ENCODE assay signal across 8 cellular contexts in the genomic region with DNA sequence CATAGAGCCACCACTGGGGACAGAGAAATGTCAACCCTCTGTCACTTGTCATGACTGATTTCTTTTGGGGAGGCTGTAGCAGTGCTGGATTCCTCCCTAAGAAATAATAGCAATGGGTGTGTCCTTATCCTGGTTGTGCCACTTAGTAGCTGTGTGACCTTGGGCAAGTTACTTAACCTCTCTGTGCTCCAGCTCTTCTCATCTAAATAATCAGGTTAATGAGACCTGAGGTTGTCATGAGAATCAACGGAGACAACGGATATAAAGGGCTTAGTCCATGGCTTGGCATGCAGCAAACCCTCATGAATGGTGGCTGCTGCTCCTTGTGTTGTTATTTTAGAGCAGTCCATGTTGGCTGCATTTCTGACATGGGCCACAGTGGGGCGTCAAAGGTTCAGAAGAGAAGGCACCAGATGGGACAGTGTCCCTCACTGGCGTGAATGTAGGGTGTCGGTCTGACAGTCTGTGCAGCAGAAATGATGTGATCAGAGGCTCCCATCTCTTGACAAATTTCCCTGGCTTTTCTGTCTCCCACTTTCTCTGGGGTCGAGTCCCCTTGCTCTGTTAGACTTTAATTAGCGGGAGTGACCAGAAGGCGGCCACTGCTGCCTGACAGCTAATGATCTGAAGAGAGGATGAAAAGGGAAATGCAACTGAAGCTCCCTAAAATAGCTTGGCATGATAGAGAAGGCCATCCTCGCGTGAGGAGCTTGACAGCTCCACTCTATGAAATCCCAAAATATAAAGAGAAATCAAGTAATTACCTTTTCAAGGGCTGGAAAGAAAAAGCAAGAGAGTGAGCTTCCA.
A peak's percentile ranks its signal among the peaks of the same experiment; 100 is the strongest.
DNase-seq lines count a peak whose midpoint lies in the region; ATAC-seq and TF ChIP-seq lines count a peak whose summit lies in the region.

No MANE protein-coding gene starts in this region.

- DNase-seq in AG04449 (ENCODE audit: low read depth, low spot score), result no peak
- peak; percentile 20 for DNase-seq in GM10266 (ENCODE audit: extremely low spot score)
- peak; percentile 26 for DNase-seq in H7
- DNase-seq in SKM-1 treated with dmso at 0.1 percent for 144 hours (lab: John Stamatoyannopoulos, UW; ENCODE audit: unreplicated experiment), result peak; percentile 31
- peak; percentile 81 for DNase-seq in mucosa of gallbladder (ENCODE audit: low spot score)
- DNase-seq in activated CD4-positive, CD25-positive, alpha-beta regulatory T cell treated with anti-CD3 and anti-CD28 coated beads, Interleukin-2, amount 50 U/mL, for 72 hours, result no peak

- H3K4me3 ChIP-seq in AG04449 (ENCODE audit: low read depth, low read length), result no peak overlapping the region
- H3K4me3 ChIP-seq in H7 (ENCODE audit: insufficient read depth, low read depth, low read length), result no peak overlapping the region

- peak; percentile 51 for TF ChIP-seq CTCF in AG04449 (IDR thresholded peaks at IDR 0.05; ENCODE audit: insufficient read depth, low read length, missing control alignments)
- peak; percentile 69 for TF ChIP-seq CTCF in GM10266 (IDR thresholded peaks at IDR 0.05; ENCODE audit: control insufficient read depth, insufficient read depth, low read depth, missing control alignments)
- peak; percentile 54; the same call in 1 of the 2 replicates for TF ChIP-seq CTCF in LNCAP (IDR thresholded peaks at IDR 0.05)

- CTCF ChIA-PET in AG04449 (lab: Yijun Ruan, JAX), result interaction anchor here (0.7 to 6.5 kb wide), 12 partner anchors 14 to 1176 kb away, joined by 3 to 62 read pairs (median 4); no protein-coding TSS in a partner anchor

- ATAC-seq in esophagus mucosa, result peak; percentile 87

- H3K27me3 ChIP-seq in H7 (ENCODE audit: control insufficient read depth, insufficient read depth, low read length), result no peaks in the 10 kb centered on the region

- H3K36me3 ChIP-seq in H7 (replicated peaks; ENCODE audit: control insufficient read depth, insufficient read depth, low read length), result no peaks in the 10 kb centered on the region; the same call in 1 of the 2 replicates

- POLR2A ChIA-PET in AG04449 (lab: Yijun Ruan, JAX), result interaction anchor here (0.6 kb wide), 1 partner anchor 208 kb away, joined by 3 read pairs; no protein-coding TSS in a partner anchor

Comparison
In these comparisons a context has a peak if more than half of its experiments do, and no peak if none do; other contexts are left out.
1. DNase-seq: peak in GM10266 (single experiment), H7 (single experiment), SKM-1 treated with dmso at 0.1 percent for 144 hours (single experiment) and mucosa of gallbladder (single experiment); none in AG04449 (single experiment) and activated CD4-positive, CD25-positive, alpha-beta regulatory T cell treated with anti-CD3 and anti-CD28 coated beads, Interleukin-2, amount 50 U/mL, for 72 hours (single experiment).
2. Peak in every context shown above with its lines, with median percentiles within 50 percentile points of each other: CTCF ChIP-seq.